9 cellular contexts compared by ENCODE assay signal in genomic region chr1:166884040-166884642, GRCh38. TPM values are rescaled to one million over a fixed set of nuclear protein-coding genes. Genes with fewer than 3 reads are reported as not detected.
DNase-seq lines count a peak whose midpoint lies in the region; ATAC-seq and TF ChIP-seq lines count a peak whose summit lies in the region.
"Had no signal": no experiment of that assay in that cellular context is flagged by ENCODE, and none has a peak within 500 bp of the region (broad histone marks: within the 10 kb centered on the region; RNA-seq: fewer than 3 reads in every experiment).

No MANE protein-coding gene starts in this region.

- no peak overlapping the region for H3K9ac ChIP-seq in muscle layer of colon (ENCODE audit: low read length)

- in situ Hi-C loops in transverse colon (cut with MboI; ENCODE audit: low pct_ligation_motif_present in 1 of 4, low pct_unique_long_range_greater_than_20kb in 1 of 4, low sequenced_read_pairs in 3 of 4), result loop anchor here in 2 of 4 donors (10.0 to 25.0 kb wide), 3 partner anchors 181 to 653 kb away; no protein-coding TSS in a partner anchor

- peak overlapping the region; percentile 22 to 35 (median 29) for H3K4me3 ChIP-seq in esophagus muscularis mucosa
- peak overlapping the region; percentile 12 to 47 for H3K4me3 ChIP-seq in muscle layer of colon (ENCODE audit: low read depth in 1 of 2, low read length in 2 of 2)
- peak overlapping the region in 1 of 4 donors; percentile 37 for H3K4me3 ChIP-seq in transverse colon
- H3K4me3 ChIP-seq: HAP-1 had no signal

- no peak for TF ChIP-seq POLR2A in esophagus muscularis mucosa (IDR thresholded peaks at IDR 0.05; ENCODE audit: low read depth)
- no peak for TF ChIP-seq POLR2A in transverse colon (IDR thresholded peaks at IDR 0.05)

- peak; percentile 51 to 76 (median 64) for TF ChIP-seq CTCF in esophagus muscularis mucosa (IDR thresholded peaks at IDR 0.05)
- TF ChIP-seq CTCF in transverse colon (IDR thresholded peaks at IDR 0.05), result peak; percentile 66 to 76 (median 70)

- H3K27me3 ChIP-seq in esophagus muscularis mucosa (peaks cover 0 to 24% (median 15%) of the 10 kb centered on the region in 4 donors), muscle layer of colon (ENCODE audit: control insufficient read depth in 1 of 2, insufficient read depth in 2 of 2, low read length in 2 of 2) (no peaks in the 10 kb centered on the region), transverse colon (peaks cover 27% of the 10 kb centered on the region)

- H3K4me1 ChIP-seq in esophagus muscularis mucosa, result peaks cover 6 to 9% (median 8%) of the 10 kb centered on the region in 4 donors
- peaks cover 26% of the 10 kb centered on the region for H3K4me1 ChIP-seq in muscle layer of colon (ENCODE audit: insufficient read depth, low read length)
- peaks cover 0 to 8% (median 7%) of the 10 kb centered on the region in 4 donors for H3K4me1 ChIP-seq in transverse colon

- WGBS in esophagus muscularis mucosa, result 23% methylated on average over 4 of the region's 44 CpGs
- WGBS in transverse colon (ENCODE audit: low coverage in 1 of 2), 2 donors, result 17% methylated on average over 34 of the region's 44 CpGs; no CpG with 5 or more reads in 1 of the 2 donors

- H3K36me3 ChIP-seq in esophagus muscularis mucosa (no peaks in the 10 kb centered on the region), muscle layer of colon (ENCODE audit: insufficient read depth, low read length) (no peaks in the 10 kb centered on the region), transverse colon (no peaks in the 10 kb centered on the region)
- H3K36me3 ChIP-seq: HAP-1 had no signal

- ATAC-seq in HG03139 (IDR thresholded peaks at IDR 0.05; ENCODE audit: unreplicated experiment), result peak; percentile 66

- intact Hi-C loops in esophagus muscularis mucosa (cut with DNase I) (no loop called here), transverse colon (cut with DNase I; ENCODE audit: low total_unique reads) (no loop called here)

- TF ChIP-seq EP300 in esophagus muscularis mucosa (IDR thresholded peaks at IDR 0.05) (no peak), transverse colon (IDR thresholded peaks at IDR 0.05; ENCODE audit: low read depth) (no peak)

- H3K27ac ChIP-seq in esophagus muscularis mucosa (replicated peaks in 1 of 4) (no peak overlapping the region), muscle layer of colon (ENCODE audit: low read depth, low read length) (no peak overlapping the region), transverse colon (no peak overlapping the region)

- H3K9me3 ChIP-seq in esophagus muscularis mucosa, result no peaks in the 10 kb centered on the region
- H3K9me3 ChIP-seq in muscle layer of colon (ENCODE audit: low read length), result no peaks in the 10 kb centered on the region
- H3K9me3 ChIP-seq in transverse colon, result no peaks in the 10 kb centered on the region
- H3K9me3 ChIP-seq: HAP-1 had no signal

- DNase-seq in COLO668 (lab: John Stamatoyannopoulos, UW; ENCODE audit: unreplicated experiment), result peak; percentile 74
- peak; percentile 31 to 47 for DNase-seq in activated CD4-positive, alpha-beta T cell treated with anti-CD3 and anti-CD28 coated beads, Interleukin-2, amount 50 U/mL, for 48 hours
- no peak for DNase-seq in esophagus muscularis mucosa (ENCODE audit: extremely low spot score)
- DNase-seq in transverse colon, result peak; percentile 53
- no peak for DNase-seq in A172 (ENCODE audit: low spot score)
- no peak for DNase-seq in DMS114 treated with DMSO at 0.1 percent for 48 hours (lab: John Stamatoyannopoulos, UW; ENCODE audit: unreplicated experiment)

RNA-seq across cellular contexts. Expression of gene TADA1, which starts 8.1 kb away (rescaled TPM):
- total RNA-seq in esophagus muscularis mucosa (10 to 100 TPM in 1 of 4 donors, 1 to 10 TPM in 3; 7.3 to 11.5 (median 8.0) TPM), transverse colon (10 to 100 TPM in 3 of 4 donors, 1 to 10 TPM in 1; 1.5 to 21.7 (median 12.0) TPM)
- 24.1 and 28.5 TPM in 2 replicates for total RNA-seq in A172 (2014; rRNA removed; shearing (Covaris generic))

RNA-seq across cellular contexts. Expression of gene POGK, which starts 44.9 kb away (rescaled TPM):
- total RNA-seq in esophagus muscularis mucosa (10 to 100 TPM; 28.7 to 43.5 (median 36.4) TPM), transverse colon (10 to 100 TPM; 16.8 to 29.9 (median 24.9) TPM)
- total RNA-seq in A172 (2014; rRNA removed; shearing (Covaris generic)), result 59.3 and 61.8 TPM in 2 replicates

Comparison
In these comparisons a context has a peak if more than half of its experiments do, and no peak if none do; other contexts are left out.
1. DNase-seq: peak in COLO668 (single experiment), activated CD4-positive, alpha-beta T cell treated with anti-CD3 and anti-CD28 coated beads, Interleukin-2, amount 50 U/mL, for 48 hours (2 of 2) and transverse colon (single experiment); none in esophagus muscularis mucosa (single experiment), A172 (single experiment) and DMS114 treated with DMSO at 0.1 percent for 48 hours (single experiment).